In genomic region chr10:31961675-31962074, GRCh38 we compare ENCODE assay signal across 7 cellular contexts. TPM values are rescaled to one million over a fixed set of nuclear protein-coding genes. Genes with fewer than 3 reads are reported as not detected.
DNase-seq lines count a peak whose midpoint lies in the region; ATAC-seq and TF ChIP-seq lines count a peak whose summit lies in the region.

No MANE protein-coding gene starts in this region.

- TF ChIP-seq CTCF in neutrophil (IDR thresholded peaks at IDR 0.05): no peak
- TF ChIP-seq CTCF in CD8-positive, alpha-beta T cell (IDR thresholded peaks at IDR 0.05): no peak

- no peak overlapping the region for H3K4me3 ChIP-seq in neutrophil (ENCODE audit: low read depth in 1 of 2, low read length in 1 of 2)
- no peak overlapping the region for H3K4me3 ChIP-seq in CD8-positive, alpha-beta T cell (ENCODE audit: low read depth, low read length)

- intact Hi-C loops in CD8-positive, alpha-beta T cell (cut with DNase I, micrococcal nuclease): no loop called here

- no peaks in the 10 kb centered on the region for H3K9me3 Mint-ChIP-seq in CD8-positive, alpha-beta T cell

- DNase-seq in amniotic epithelial cell (ENCODE audit: low read depth): peak; percentile 36
- DNase-seq in CD8-positive, alpha-beta T cell: no peak
- DNase-seq in germinal center (ENCODE audit: low spot score): no peak

- peaks cover 82 to 83% of the 10 kb centered on the region in 2 experiments for H3K4me1 ChIP-seq in neutrophil (ENCODE audit: control insufficient read depth in 1 of 2, insufficient read depth in 1 of 2, low read depth in 1 of 2, low read length in 1 of 2)
- H3K4me1 ChIP-seq in CD8-positive, alpha-beta T cell (ENCODE audit: insufficient read depth, low read length): peaks cover 12% of the 10 kb centered on the region

- H3K4me3 Mint-ChIP-seq in CD8-positive, alpha-beta T cell: no peak overlapping the region

- no peaks in the 10 kb centered on the region for H3K36me3 Mint-ChIP-seq in CD8-positive, alpha-beta T cell

- H3K27ac ChIP-seq in KOPT-K1 (ENCODE audit: low read depth, low read length, poor library complexity, severe bottlenecking) (peak overlapping the region; percentile 68), neutrophil (peak overlapping the region; percentile 70)
- H3K27ac ChIP-seq in CD8-positive, alpha-beta T cell (ENCODE audit: low read depth, low read length): no peak overlapping the region

- CTCF ChIA-PET in CD8-positive, alpha-beta T cell (lab: Charles Lee): no interaction called here

- H3K36me3 ChIP-seq in KOPT-K1 (ENCODE audit: insufficient read depth, low read length) (no peaks in the 10 kb centered on the region), neutrophil (no peaks in the 10 kb centered on the region)
- no peaks in the 10 kb centered on the region for H3K36me3 ChIP-seq in CD8-positive, alpha-beta T cell (ENCODE audit: insufficient read depth, low read length)

- POLR2A ChIA-PET in CD8-positive, alpha-beta T cell (lab: Charles Lee): no interaction called here

- no peaks in the 10 kb centered on the region for H3K27me3 ChIP-seq in neutrophil
- no peaks in the 10 kb centered on the region for H3K27me3 ChIP-seq in CD8-positive, alpha-beta T cell (ENCODE audit: insufficient read depth, low read length)

- H3K9me3 ChIP-seq in KOPT-K1 (ENCODE audit: insufficient read depth, low read length, poor library complexity, severe bottlenecking): no peaks in the 10 kb centered on the region
- H3K9me3 ChIP-seq in neutrophil: no peaks in the 10 kb centered on the region
- H3K9me3 ChIP-seq in CD8-positive, alpha-beta T cell (ENCODE audit: low read length): no peaks in the 10 kb centered on the region

- no peaks in the 10 kb centered on the region for H3K27me3 Mint-ChIP-seq in CD8-positive, alpha-beta T cell (ENCODE audit: low read depth)

- H3K4me1 Mint-ChIP-seq in CD8-positive, alpha-beta T cell (ENCODE audit: low read depth): peaks cover 16% of the 10 kb centered on the region

- peak; percentile 57 for ATAC-seq in GM18499 (IDR thresholded peaks at IDR 0.05; ENCODE audit: insufficient read depth, unreplicated experiment)
- no peak for ATAC-seq in HG03108 (IDR thresholded peaks at IDR 0.05; ENCODE audit: unreplicated experiment)
- ATAC-seq in CD8-positive, alpha-beta T cell: no peak

- no peak overlapping the region for H3K27ac Mint-ChIP-seq in CD8-positive, alpha-beta T cell

RNA-seq across cellular contexts. Expression of gene ARHGAP12, which starts 33.0 kb away (rescaled TPM):
- total RNA-seq in CD8-positive, alpha-beta T cell: 10 to 100 TPM; 15.7 to 15.9 TPM
